Comparison of ENCODE assay signal across 3 cellular contexts in the genomic region with DNA sequence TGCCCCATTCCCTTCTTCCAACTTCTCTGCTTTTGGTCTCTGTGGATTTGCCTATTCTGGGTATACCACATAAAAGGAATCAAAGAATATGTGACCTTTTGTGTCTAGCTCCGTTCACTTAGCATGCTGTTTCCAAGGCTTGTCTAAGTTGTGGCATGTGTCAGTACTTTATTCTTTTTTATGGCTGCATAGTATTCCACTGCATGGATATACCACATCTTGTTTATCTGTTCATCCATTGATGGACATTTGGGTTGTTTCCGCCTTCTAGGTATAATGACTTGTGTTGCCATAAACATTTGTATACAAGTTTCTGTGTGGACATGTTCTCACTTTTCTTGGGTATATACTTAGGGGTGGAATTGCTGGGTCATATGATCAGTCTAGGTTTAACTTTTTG.
TF ChIP-seq lines count a peak whose summit lies in the region.

No MANE protein-coding gene starts in this region.

TF ChIP-seq in HepG2, 621 proteins besides CTCF, POLR2A, EP300 and RAD21:
- TF ChIP-seq, protein P1, sequence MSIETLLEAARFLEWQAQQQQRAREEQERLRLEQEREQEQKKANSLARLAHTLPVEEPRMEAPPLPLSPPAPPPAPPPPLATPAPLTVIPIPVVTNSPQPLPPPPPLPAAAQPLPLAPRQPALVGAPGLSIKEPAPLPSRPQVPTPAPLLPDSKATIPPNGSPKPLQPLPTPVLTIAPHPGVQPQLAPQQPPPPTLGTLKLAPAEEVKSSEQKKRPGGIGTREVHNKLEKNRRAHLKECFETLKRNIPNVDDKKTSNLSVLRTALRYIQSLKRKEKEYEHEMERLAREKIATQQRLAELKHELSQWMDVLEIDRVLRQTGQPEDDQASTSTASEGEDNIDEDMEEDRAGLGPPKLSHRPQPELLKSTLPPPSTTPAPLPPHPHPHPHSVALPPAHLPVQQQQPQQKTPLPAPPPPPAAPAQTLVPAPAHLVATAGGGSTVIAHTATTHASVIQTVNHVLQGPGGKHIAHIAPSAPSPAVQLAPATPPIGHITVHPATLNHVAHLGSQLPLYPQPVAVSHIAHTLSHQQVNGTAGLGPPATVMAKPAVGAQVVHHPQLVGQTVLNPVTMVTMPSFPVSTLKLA (IDR thresholded peaks at IDR 0.05), result 0 out of 2 replicates have a peak, but pooled peaks have one; percentile 28
- TF ChIP-seq ZSCAN30 (CRISPR knock-in tag; IDR thresholded peaks at IDR 0.05), result no peak
- no peak for TF ChIP-seq ATF7 (IDR thresholded peaks at IDR 0.05)
- TF ChIP-seq ATF7 (CRISPR knock-in tag; IDR thresholded peaks at IDR 0.05), result no peak

TF ChIP-seq in HEK293, 187 proteins besides CTCF, POLR2A, EP300 and RAD21:
- TF ChIP-seq SETDB1 (IDR thresholded peaks at IDR 0.05; ENCODE audit: insufficient read length, low read length), result peak; percentile 57
- TF ChIP-seq OVOL3 (tag by site-specific recombination; IDR thresholded peaks at IDR 0.05), result no peak
- TF ChIP-seq, protein P2, sequence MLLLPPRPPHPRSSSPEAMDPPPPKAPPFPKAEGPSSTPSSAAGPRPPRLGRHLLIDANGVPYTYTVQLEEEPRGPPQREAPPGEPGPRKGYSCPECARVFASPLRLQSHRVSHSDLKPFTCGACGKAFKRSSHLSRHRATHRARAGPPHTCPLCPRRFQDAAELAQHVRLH (tag by site-specific recombination; IDR thresholded peaks at IDR 0.05), result peak; percentile 76; the same call in 1 of the 2 replicates
- TF ChIP-seq ZNF341 (tag by site-specific recombination; IDR thresholded peaks at IDR 0.05; ENCODE audit: low read depth), result no peak
- TF ChIP-seq ZNF146 (tag by site-specific recombination; IDR thresholded peaks at IDR 0.05), result peak; percentile 62; the same call in 1 of the 2 replicates

TF ChIP-seq in H1, 55 proteins besides CTCF, POLR2A, EP300 and RAD21:
- TF ChIP-seq KDM1A (IDR thresholded peaks at IDR 0.05; ENCODE audit: borderline replicate concordance, low read length) (peak; percentile 94), HDAC2 (IDR thresholded peaks at IDR 0.05; ENCODE audit: borderline replicate concordance in 1 of 2, low read depth in 2 of 2, low read length in 2 of 2) (0 out of 4 replicates have a peak, but pooled peaks of 1 of the 2 experiments have one; percentile 55), BACH1 (IDR thresholded peaks at IDR 0.05; ENCODE audit: low read length) (no peak), CHD2 (IDR thresholded peaks at IDR 0.05; ENCODE audit: low read length) (no peak)
